In genomic region chrX:120474085-120474484, GRCh38 we compare ENCODE assay signal across 24 cellular contexts. TPM values are rescaled to one million over a fixed set of nuclear protein-coding genes. Genes with fewer than 3 reads are reported as not detected.
DNase-seq lines count a peak whose midpoint lies in the region; ATAC-seq, FAIRE-seq and TF ChIP-seq lines count a peak whose summit lies in the region.
"Had no signal": no experiment of that assay in that cellular context is flagged by ENCODE, and none has a peak within 500 bp of the region (broad histone marks: within the 10 kb centered on the region; RNA-seq: fewer than 3 reads in every experiment).

No MANE protein-coding gene starts in this region.

- no TSS peak for BruUV-seq in HepG2 (replicated peaks; lab: Mats Ljungman, UMichigan)

- no peak for TF ChIP-seq EP300 in HepG2 (IDR thresholded peaks at IDR 0.05; ENCODE audit: low read depth in 2 of 2, low read length in 2 of 2)
- TF ChIP-seq EP300 in HepG2 (CRISPR knock-in tag; IDR thresholded peaks at IDR 0.05; ENCODE audit: borderline replicate concordance), result no peak

- no peak overlapping the region for H3K4me3 Mint-ChIP-seq in activated T-helper 2 cell treated with anti-CD3 and anti-CD28 coated beads, Interferon-gamma antibody, Interleukin-2, Interleukin-4, amounts not matched to agents 10 μg/mL and 5 μg/mL and 100 μg/mL, durations not matched to agents 14 hours and 24 hours and 36 hours (ENCODE audit: low read depth)
- no peak overlapping the region for H3K4me3 Mint-ChIP-seq in stimulated activated naive CD8-positive, alpha-beta T cell treated with anti-CD3 and anti-CD28 coated beads, Interleukin-15, amount 100 ng/mL, for 72 hours
- H3K4me3 Mint-ChIP-seq: B cell; CD4-positive, alpha-beta T cell; CD8-positive, alpha-beta T cell had no signal

- POLR2A ChIA-PET in HepG2 (lab: Yijun Ruan, JAX), result no interaction called here
- POLR2A ChIA-PET in HEK293 (lab: Yijun Ruan, JAX), result no interaction called here

- peaks cover 0 to 2% (median 0%) of the 10 kb centered on the region in 4 donors for H3K4me1 ChIP-seq in liver (ENCODE audit: control insufficient read depth in 4 of 4, insufficient read depth in 4 of 4, low read length in 3 of 4)
- H3K4me1 ChIP-seq in HepG2 (ENCODE audit: insufficient read depth, low read length), result peaks cover 11% of the 10 kb centered on the region
- no peaks in the 10 kb centered on the region for H3K4me1 ChIP-seq in HEK293 (ENCODE audit: control insufficient read depth, insufficient read depth, low read length)
- H3K4me1 ChIP-seq in neutrophil (ENCODE audit: control insufficient read depth in 1 of 2, insufficient read depth in 1 of 2, low read depth in 1 of 2, low read length in 1 of 2), result peaks cover 13 to 18% of the 10 kb centered on the region in 2 experiments
- H3K4me1 ChIP-seq: BLaER1 treated with 17β-estradiol and CSF1 and Interleukin-3, amounts not matched to agents 10 nM and 100 nM; Caco-2 had no signal

- no peaks in the 10 kb centered on the region for H3K36me3 Mint-ChIP-seq in activated T-helper 2 cell treated with anti-CD3 and anti-CD28 coated beads, Interferon-gamma antibody, Interleukin-2, Interleukin-4, amounts not matched to agents 10 μg/mL and 5 μg/mL and 100 μg/mL, durations not matched to agents 14 hours and 24 hours and 36 hours (ENCODE audit: low read depth)

- TF ChIP-seq RAD21 in liver (IDR thresholded peaks at IDR 0.05), result no peak
- TF ChIP-seq RAD21 in HepG2 (CRISPR knock-in tag; IDR thresholded peaks at IDR 0.05), result no peak

- H3K27ac ChIP-seq in liver (ENCODE audit: low read depth in 1 of 2, low read length in 2 of 2), result no peak overlapping the region
- H3K27ac ChIP-seq in HepG2 (ENCODE audit: extremely low read length, insufficient read depth, low read length), result no peak overlapping the region
- H3K27ac ChIP-seq in HEK293 (ENCODE audit: extremely low read depth, low read depth, low read length), result no peak overlapping the region
- peak overlapping the region; percentile 23 for H3K27ac ChIP-seq in neutrophil
- H3K27ac ChIP-seq: BLaER1 treated with 17β-estradiol and CSF1 and Interleukin-3, amounts not matched to agents 10 nM and 100 nM; C4-2B had no signal

- DNase-seq in HepG2 (ENCODE audit: low spot score), result no peak
- no peak for DNase-seq in left lobe of liver (ENCODE audit: low spot score)
- DNase-seq in T1000 (lab: John Stamatoyannopoulos, UW), result no peak
- no peak for DNase-seq in activated T-helper 2 cell treated with anti-CD3 and anti-CD28 coated beads, Interferon-gamma antibody, Interleukin-2, Interleukin-4, amounts not matched to agents 10 μg/mL and 5 μg/mL and 100 μg/mL, durations not matched to agents 14 hours and 24 hours and 36 hours (ENCODE audit: low spot score)
- no peak for DNase-seq in stimulated activated naive CD8-positive, alpha-beta T cell treated with anti-CD3 and anti-CD28 coated beads, Interleukin-15, amount 100 ng/mL, for 72 hours
- DNase-seq: 8988T; AML-193; Caco-2; Calu3; CD4-positive, alpha-beta T cell; CD8-positive, alpha-beta T cell; DMS79 treated with DMSO at 0.1 percent for 48 hours; GF-D8 had no signal

- CTCF ChIA-PET in HepG2 (lab: Yijun Ruan, JAX; ENCODE audit: low intra/inter-chr PET ratio, low total read pairs), result no interaction called here
- CTCF ChIA-PET in HEK293 (lab: Yijun Ruan, JAX), result interaction anchor here (0.6 to 0.7 kb wide), 2 partner anchors 109 to 457 kb away, joined by 3 to 5 read pairs; no protein-coding TSS in a partner anchor

- no peak for ATAC-seq in HepG2
- ATAC-seq in left lobe of liver, result peak; percentile 51
- ATAC-seq in stimulated activated naive CD8-positive, alpha-beta T cell treated with anti-CD3 and anti-CD28 coated beads, Interleukin-15, amount 100 ng/mL, for 72 hours, result no peak
- ATAC-seq: CD8-positive, alpha-beta T cell had no signal

- in situ Hi-C loops in HepG2 (cut with HindIII; ENCODE audit: extremely low pct_ligation_motif_present, low pct_unique_long_range_greater_than_20kb), result loop anchor here (10.0 to 25.0 kb wide), 2 partner anchors 109 to 237 kb away; partner anchors contain the start of gene ATP1B4

- H3K9ac ChIP-seq in liver (ENCODE audit: low read depth in 1 of 2, low read length in 2 of 2), result no peak overlapping the region
- no peak overlapping the region for H3K9ac ChIP-seq in HepG2 (ENCODE audit: insufficient read depth, low read depth, low read length)
- H3K9ac ChIP-seq: BLaER1 treated with 17β-estradiol and CSF1 and Interleukin-3, amounts not matched to agents 10 nM and 100 nM had no signal

- WGBS in liver, result 43% methylated on average over 3 of the region's 3 CpGs
- 82% methylated on average over 2 of the region's 3 CpGs for WGBS in HepG2 (ENCODE audit: low lambda C conversion rate)

- no peak overlapping the region for H2AFZ ChIP-seq in HepG2 (ENCODE audit: low read length)

- H3K27me3 ChIP-seq in liver (ENCODE audit: control insufficient read depth in 4 of 4, insufficient read depth in 4 of 4, low read length in 3 of 4) (no peaks in the 10 kb centered on the region), HepG2 (ENCODE audit: control insufficient read depth in 1 of 2, insufficient read depth in 2 of 2, low read length in 2 of 2) (no peaks in the 10 kb centered on the region), neutrophil (no peaks in the 10 kb centered on the region)
- H3K27me3 ChIP-seq: BLaER1 treated with 17β-estradiol and CSF1 and Interleukin-3, amounts not matched to agents 10 nM and 100 nM had no signal

- H3K27me3 Mint-ChIP-seq in activated T-helper 2 cell treated with anti-CD3 and anti-CD28 coated beads, Interferon-gamma antibody, Interleukin-2, Interleukin-4, amounts not matched to agents 10 μg/mL and 5 μg/mL and 100 μg/mL, durations not matched to agents 14 hours and 24 hours and 36 hours (ENCODE audit: low read depth), result no peaks in the 10 kb centered on the region
- no peaks in the 10 kb centered on the region for H3K27me3 Mint-ChIP-seq in stimulated activated naive CD8-positive, alpha-beta T cell treated with anti-CD3 and anti-CD28 coated beads, Interleukin-15, amount 100 ng/mL, for 72 hours
- H3K27me3 Mint-ChIP-seq: B cell; CD4-positive, alpha-beta T cell had no signal

- H3K9me3 ChIP-seq in liver (ENCODE audit: control insufficient read depth in 4 of 4, low read length in 3 of 4), result no peaks in the 10 kb centered on the region
- no peaks in the 10 kb centered on the region for H3K9me3 ChIP-seq in HepG2 (ENCODE audit: low read length)
- no peaks in the 10 kb centered on the region for H3K9me3 ChIP-seq in HEK293 (ENCODE audit: control insufficient read depth, insufficient read depth, low read depth, low read length)
- H3K9me3 ChIP-seq in neutrophil, result no peaks in the 10 kb centered on the region
- H3K9me3 ChIP-seq: Caco-2 had no signal

- H3K4me3 ChIP-seq in liver (ENCODE audit: low read depth in 1 of 3, low read length in 3 of 3), result no peak overlapping the region
- H3K4me3 ChIP-seq in HepG2 (replicated peaks in 1 of 3; ENCODE audit: insufficient read depth in 1 of 3, low read depth in 2 of 3, low read length in 3 of 3), result no peak overlapping the region
- no peak overlapping the region for H3K4me3 ChIP-seq in HEK293 (ENCODE audit: low read depth, low read length)
- H3K4me3 ChIP-seq in neutrophil (ENCODE audit: low read depth in 1 of 2, low read length in 1 of 2), result no peak overlapping the region
- H3K4me3 ChIP-seq: BLaER1 treated with 17β-estradiol and CSF1 and Interleukin-3, amounts not matched to agents 10 nM and 100 nM had no signal

- no peak overlapping the region for H3K4me2 ChIP-seq in HepG2 (ENCODE audit: low read depth, low read length)
- H3K4me2 ChIP-seq: BLaER1 treated with 17β-estradiol and CSF1 and Interleukin-3, amounts not matched to agents 10 nM and 100 nM had no signal

- H4K20me1 ChIP-seq in HepG2 (ENCODE audit: insufficient read depth, low read length), result no peaks in the 10 kb centered on the region
- H4K20me1 ChIP-seq: BLaER1 treated with 17β-estradiol and CSF1 and Interleukin-3, amounts not matched to agents 10 nM and 100 nM had no signal

- H3K36me3 ChIP-seq in liver (ENCODE audit: control insufficient read depth in 4 of 4, insufficient read depth in 3 of 4, low read depth in 1 of 4, low read length in 3 of 4) (no peaks in the 10 kb centered on the region), HepG2 (replicated peaks in 1 of 2; ENCODE audit: control insufficient read depth in 1 of 2, insufficient read depth in 2 of 2, low read length in 2 of 2) (no peaks in the 10 kb centered on the region), HEK293 (ENCODE audit: control insufficient read depth in 2 of 2, insufficient read depth in 1 of 2, low read length in 2 of 2) (no peaks in the 10 kb centered on the region), neutrophil (no peaks in the 10 kb centered on the region)
- H3K36me3 ChIP-seq: BLaER1 treated with 17β-estradiol and CSF1 and Interleukin-3, amounts not matched to agents 10 nM and 100 nM had no signal

- TF ChIP-seq CTCF in liver (IDR thresholded peaks at IDR 0.05; ENCODE audit: low read depth, low read length, missing input control) (no peak), HepG2 (CRISPR knock-in tag; IDR thresholded peaks at IDR 0.05) (no peak), HEK293 (tag by site-specific recombination; IDR thresholded peaks at IDR 0.05) (no peak), neutrophil (IDR thresholded peaks at IDR 0.05) (no peak)

- H3K79me2 ChIP-seq in HepG2 (ENCODE audit: insufficient read depth, low read length), result no peaks in the 10 kb centered on the region

- FAIRE-seq in HepG2 (lab: Jason Lieb, UNC), result no peak
- FAIRE-seq: A204.1, D721Med, G401.6, GM12891, GM19239 had no signal

- peaks cover 9% of the 10 kb centered on the region for H3K4me1 Mint-ChIP-seq in activated T-helper 2 cell treated with anti-CD3 and anti-CD28 coated beads, Interferon-gamma antibody, Interleukin-2, Interleukin-4, amounts not matched to agents 10 μg/mL and 5 μg/mL and 100 μg/mL, durations not matched to agents 14 hours and 24 hours and 36 hours (ENCODE audit: low read depth)
- no peaks in the 10 kb centered on the region for H3K4me1 Mint-ChIP-seq in stimulated activated naive CD8-positive, alpha-beta T cell treated with anti-CD3 and anti-CD28 coated beads, Interleukin-15, amount 100 ng/mL, for 72 hours

- no peak overlapping the region for H3K27ac Mint-ChIP-seq in activated T-helper 2 cell treated with anti-CD3 and anti-CD28 coated beads, Interferon-gamma antibody, Interleukin-2, Interleukin-4, amounts not matched to agents 10 μg/mL and 5 μg/mL and 100 μg/mL, durations not matched to agents 14 hours and 24 hours and 36 hours
- peak overlapping the region in 1 of 2 donors; percentile 44 for H3K27ac Mint-ChIP-seq in stimulated activated naive CD8-positive, alpha-beta T cell treated with anti-CD3 and anti-CD28 coated beads, Interleukin-15, amount 100 ng/mL, for 72 hours
- H3K27ac Mint-ChIP-seq: B cell; CD4-positive, alpha-beta T cell; CD8-positive, alpha-beta T cell had no signal

- intact Hi-C loops in HepG2 (cut with micrococcal nuclease; ENCODE audit: unreplicated experiment), result no loop called here
- intact Hi-C loops in activated T-helper 2 cell treated with anti-CD3 and anti-CD28 coated beads, Interferon-gamma antibody, Interleukin-2, Interleukin-4, amounts not matched to agents 10 μg/mL and 5 μg/mL and 100 μg/mL, durations not matched to agents 14 hours and 24 hours and 36 hours (cut with micrococcal nuclease), result loop anchor here (2.0 kb wide), 1 partner anchor 109 kb away; no protein-coding TSS in a partner anchor

- no peaks in the 10 kb centered on the region for H3K9me3 Mint-ChIP-seq in activated T-helper 2 cell treated with anti-CD3 and anti-CD28 coated beads, Interferon-gamma antibody, Interleukin-2, Interleukin-4, amounts not matched to agents 10 μg/mL and 5 μg/mL and 100 μg/mL, durations not matched to agents 14 hours and 24 hours and 36 hours
- H3K9me3 Mint-ChIP-seq in stimulated activated naive CD8-positive, alpha-beta T cell treated with anti-CD3 and anti-CD28 coated beads, Interleukin-15, amount 100 ng/mL, for 72 hours, result no peaks in the 10 kb centered on the region
- H3K9me3 Mint-ChIP-seq: CD4-positive, alpha-beta T cell; CD8-positive, alpha-beta T cell had no signal

- no peak for TF ChIP-seq POLR2A in HepG2 (IDR thresholded peaks at IDR 0.05; ENCODE audit: insufficient read depth in 1 of 2, low read depth in 2 of 2, low read length in 2 of 2)

RNA-seq across cellular contexts. Expression of gene LAMP2, which starts 5.0 kb away (rescaled TPM):
- 100 to 1,000 TPM in 1 of 2 donors, 10 to 100 TPM in 1; 80.0 to 111 TPM for total RNA-seq in liver
- polyA plus RNA-seq in liver, result 100 to 1,000 TPM; 128 to 140 TPM
- 63.0 and 127 TPM in 2 replicates for total RNA-seq in HepG2 (2016; rRNA removed; fragmentation: Illumina TruSeq; extraction: Trizol)
- total RNA-seq in HepG2 (2016; cell fraction: cytosol; rRNA removed; fragmentation: Illumina TruSeq; extraction: Trizol; ENCODE audit: low read depth), result 6.3 and 8.5 TPM in 2 replicates
- 61.8 and 127 TPM in 2 replicates for total RNA-seq in HepG2 (2016; cell fraction: insoluble cytoplasmic fraction; rRNA removed; fragmentation: Illumina TruSeq; extraction: Trizol)
- 14.0 and 16.8 TPM in 2 replicates for total RNA-seq in HepG2 (2016; cell fraction: membrane; rRNA removed; fragmentation: Illumina TruSeq; extraction: Trizol)
- 117 and 132 TPM in 2 replicates for total RNA-seq in HepG2 (2016; cell fraction: nucleus; rRNA removed; fragmentation: Illumina TruSeq; extraction: Trizol)
- polyA plus RNA-seq in HepG2 (2011; rRNA removed), result 143 and 170 TPM in 2 replicates
- polyA plus RNA-seq in HepG2 (2011; cell fraction: cytosol; rRNA removed), result 88.8 and 129 TPM in 2 replicates
- 38.3 and 46.9 TPM in 2 replicates for polyA plus RNA-seq in HepG2 (2011; cell fraction: nucleus; rRNA removed)
- polyA plus RNA-seq in HepG2 (2012), result 131 and 146 TPM in 2 replicates
- polyA plus RNA-seq in HepG2 (2016; cell fraction: cytosol; fragmentation: Illumina TruSeq; extraction: Trizol; ENCODE audit: low read depth), result 7.2 and 7.3 TPM in 2 replicates
- 51.7 and 54.1 TPM in 2 replicates for polyA plus RNA-seq in HepG2 (2016; cell fraction: insoluble cytoplasmic fraction; fragmentation: Illumina TruSeq; extraction: Trizol; ENCODE audit: low read depth)
- polyA plus RNA-seq in HepG2 (2016; cell fraction: membrane; fragmentation: Illumina TruSeq; extraction: Trizol; ENCODE audit: low read depth), result 12.2 and 13.2 TPM in 2 replicates
- 124 and 129 TPM in 2 replicates for polyA plus RNA-seq in HepG2 (2016; cell fraction: nucleus; fragmentation: Illumina TruSeq; extraction: Trizol; ENCODE audit: insufficient read depth, low read depth)
- polyA minus RNA-seq in HepG2 (2011; rRNA and poly(A)+ RNA removed; ENCODE audit: low replicate concordance), result 28.8 and 70.3 TPM in 2 replicates
- 106 and 122 TPM in 2 replicates for polyA minus RNA-seq in HepG2 (2011; cell fraction: cytosol; rRNA and poly(A)+ RNA removed)
- 61.7 and 77.6 TPM in 2 replicates for polyA minus RNA-seq in HepG2 (2011; cell fraction: nucleus; rRNA and poly(A)+ RNA removed)
- total RNA-seq in left lobe of liver, result 78.7 TPM
- 39.8 and 40.7 TPM in 2 replicates for total RNA-seq in activated T-helper 2 cell treated with anti-CD3 and anti-CD28 coated beads, Interferon-gamma antibody, Interleukin-2, Interleukin-4, amounts not matched to agents 10 μg/mL and 5 μg/mL and 100 μg/mL, durations not matched to agents 14 hours and 24 hours and 36 hours
